ENCODE assay signal across 11 cellular contexts in genomic region chr20:25038103-25038410, GRCh38. TPM values are rescaled to one million over a fixed set of nuclear protein-coding genes. Genes with fewer than 3 reads are reported as not detected.
DNase-seq lines count a peak whose midpoint lies in the region; ATAC-seq, FAIRE-seq and TF ChIP-seq lines count a peak whose summit lies in the region.
"Had no signal": no experiment of that assay in that cellular context is flagged by ENCODE, and none has a peak within 500 bp of the region (broad histone marks: within the 10 kb centered on the region; RNA-seq: fewer than 3 reads in every experiment).

No MANE protein-coding gene starts in this region.

- FAIRE-seq in HTR-8/SVneo (lab: Jason Lieb, UNC), result no peak
- FAIRE-seq: frontal cortex had no signal

- TF ChIP-seq CTCF in natural killer cell (IDR thresholded peaks at IDR 0.05) (no peak), esophagus muscularis mucosa (IDR thresholded peaks at IDR 0.05) (no peak), osteocyte (IDR thresholded peaks at IDR 0.05) (no peak), GM10248 (IDR thresholded peaks at IDR 0.05; ENCODE audit: control extremely low read depth, extremely low read depth, low read depth, missing control alignments) (no peak)

- no peak for TF ChIP-seq POLR2A in esophagus muscularis mucosa (IDR thresholded peaks at IDR 0.05; ENCODE audit: low read depth)

- peaks cover 94 to 100% (median 98%) of the 10 kb centered on the region in 4 donors for H3K4me1 ChIP-seq in esophagus muscularis mucosa
- peaks cover 0 to 9% of the 10 kb centered on the region in 2 donors for H3K4me1 ChIP-seq in aorta (ENCODE audit: control insufficient read depth in 1 of 2, insufficient read depth in 2 of 2, low read length in 2 of 2)

- H3K4me3 Mint-ChIP-seq in natural killer cell (peak overlapping the region; percentile 32), osteocyte (ENCODE audit: unreplicated experiment) (no peak overlapping the region)
- no peak overlapping the region for H3K4me3 Mint-ChIP-seq in natural killer cell treated with Interleukin-12 subunit alpha and Interleukin-12 subunit beta and Interleukin-15 and Interleukin-18, amount 100 ng/mL, for 72 hours

- H3K9me3 Mint-ChIP-seq in natural killer cell, result no peaks in the 10 kb centered on the region
- H3K9me3 Mint-ChIP-seq in natural killer cell treated with Interleukin-12 subunit alpha and Interleukin-12 subunit beta and Interleukin-15 and Interleukin-18, amount 100 ng/mL, for 72 hours, result no peaks in the 10 kb centered on the region
- H3K9me3 Mint-ChIP-seq in osteocyte (ENCODE audit: unreplicated experiment), result no peaks in the 10 kb centered on the region

- DNase-seq in natural killer cell, result no peak
- no peak for DNase-seq in natural killer cell treated with Interleukin-12 subunit alpha and Interleukin-12 subunit beta and Interleukin-15 and Interleukin-18, amount 100 ng/mL, for 72 hours (ENCODE audit: low spot score)
- DNase-seq in esophagus muscularis mucosa (ENCODE audit: extremely low spot score), result no peak
- no peak for DNase-seq in osteocyte (ENCODE audit: extremely low spot score, unreplicated experiment)
- DNase-seq in aorta, result no peak
- no peak for DNase-seq in GM10248 (ENCODE audit: extremely low spot score)
- DNase-seq in HTR-8/SVneo (ENCODE audit: insufficient read length, low spot score), result no peak
- DNase-seq: activated CD8-positive, alpha-beta memory T cell treated with anti-CD3 and anti-CD28 coated beads, Interleukin-2, amount 50 U/mL, for 48 hours; AML-193 had no signal

- H3K27ac Mint-ChIP-seq in natural killer cell (peak overlapping the region; percentile 3 to 80), osteocyte (ENCODE audit: unreplicated experiment) (peak overlapping the region; percentile 47)
- H3K27ac Mint-ChIP-seq in natural killer cell treated with Interleukin-12 subunit alpha and Interleukin-12 subunit beta and Interleukin-15 and Interleukin-18, amount 100 ng/mL, for 72 hours, result peak overlapping the region in 1 of 2 donors; percentile 89

- no peak overlapping the region for H3K4me3 ChIP-seq in esophagus muscularis mucosa
- H3K4me3 ChIP-seq in aorta (ENCODE audit: low read length in 2 of 2), result no peak overlapping the region

- POLR2A ChIA-PET in GM10248 (lab: Yijun Ruan, JAX), result no interaction called here

- no peaks in the 10 kb centered on the region for H3K36me3 ChIP-seq in esophagus muscularis mucosa
- no peaks in the 10 kb centered on the region for H3K36me3 ChIP-seq in aorta (ENCODE audit: control insufficient read depth in 1 of 2, insufficient read depth in 2 of 2, low read length in 1 of 2)

- H3K27me3 Mint-ChIP-seq in natural killer cell (ENCODE audit: low read depth in 2 of 2) (no peaks in the 10 kb centered on the region), osteocyte (ENCODE audit: unreplicated experiment) (no peaks in the 10 kb centered on the region)
- H3K27me3 Mint-ChIP-seq in natural killer cell treated with Interleukin-12 subunit alpha and Interleukin-12 subunit beta and Interleukin-15 and Interleukin-18, amount 100 ng/mL, for 72 hours, result no peaks in the 10 kb centered on the region

- intact Hi-C loops in natural killer cell (cut with micrococcal nuclease) (no loop called here), esophagus muscularis mucosa (cut with DNase I) (no loop called here), aorta (cut with DNase I) (loop anchor here in 1 of 2 donors (2.0 kb wide), 1 partner anchor 19 kb away; no protein-coding TSS in a partner anchor)

- H3K9me3 ChIP-seq in esophagus muscularis mucosa (no peaks in the 10 kb centered on the region), aorta (ENCODE audit: control insufficient read depth, low read length) (no peaks in the 10 kb centered on the region)

- TF ChIP-seq EP300 in esophagus muscularis mucosa (IDR thresholded peaks at IDR 0.05), result no peak

- WGBS in esophagus muscularis mucosa, result 77% methylated on average over 3 of the region's 3 CpGs
- WGBS in aorta, 2 donors, result 39 to 59% methylated on average over 3 of the region's 3 CpGs

- H3K27me3 ChIP-seq in esophagus muscularis mucosa (no peaks in the 10 kb centered on the region), aorta (ENCODE audit: control insufficient read depth in 1 of 2, insufficient read depth in 2 of 2, low read length in 1 of 2) (no peaks in the 10 kb centered on the region)

- H3K4me1 Mint-ChIP-seq in natural killer cell (peaks cover 57 to 69% of the 10 kb centered on the region in 2 donors), osteocyte (ENCODE audit: unreplicated experiment) (peaks cover 40% of the 10 kb centered on the region)
- peaks cover 34 to 36% of the 10 kb centered on the region in 2 donors for H3K4me1 Mint-ChIP-seq in natural killer cell treated with Interleukin-12 subunit alpha and Interleukin-12 subunit beta and Interleukin-15 and Interleukin-18, amount 100 ng/mL, for 72 hours (ENCODE audit: low read depth in 2 of 2)

- CTCF ChIA-PET in GM10248 (lab: Yijun Ruan, JAX), result interaction anchor here (0.9 to 4.8 kb wide), 3 partner anchors 10 to 42 kb away, joined by 3 to 26 read pairs (median 4); no protein-coding TSS in a partner anchor

- H3K27ac ChIP-seq in esophagus muscularis mucosa (replicated peaks in 1 of 4) (peak overlapping the region; percentile 83 to 92 (median 88)), aorta (ENCODE audit: low read depth in 1 of 2, low read length in 2 of 2) (peak overlapping the region; percentile 30 to 84)

- H3K36me3 Mint-ChIP-seq in natural killer cell (no peaks in the 10 kb centered on the region), osteocyte (ENCODE audit: unreplicated experiment) (no peaks in the 10 kb centered on the region)
- H3K36me3 Mint-ChIP-seq in natural killer cell treated with Interleukin-12 subunit alpha and Interleukin-12 subunit beta and Interleukin-15 and Interleukin-18, amount 100 ng/mL, for 72 hours, result no peaks in the 10 kb centered on the region

- ATAC-seq in natural killer cell (no peak), aorta (ENCODE audit: low FRiP score) (no peak), GM21447 (IDR thresholded peaks at IDR 0.05; ENCODE audit: unreplicated experiment) (no peak)
- no peak for ATAC-seq in natural killer cell treated with Interleukin-12 subunit alpha and Interleukin-12 subunit beta and Interleukin-15 and Interleukin-18, amount 100 ng/mL, for 72 hours

RNA-seq across cellular contexts. Expression of gene ACSS1, which starts 19.9 kb away (rescaled TPM):
- total RNA-seq in natural killer cell (10 to 100 TPM; 46.3 to 67.4 (median 57.4) TPM), esophagus muscularis mucosa (100 to 1,000 TPM in 1 of 4 donors, 10 to 100 TPM in 3; 36.6 to 154 (median 65.3) TPM), osteocyte (7.6 and 8.2 TPM in 2 replicates), aorta (10 to 100 TPM; 14.8 to 23.4 TPM)
- 1 to 10 TPM; 5.8 to 7.6 TPM for total RNA-seq in natural killer cell treated with Interleukin-12 subunit alpha and Interleukin-12 subunit beta and Interleukin-15 and Interleukin-18, amount 100 ng/mL, for 72 hours
- 10 to 100 TPM in 1 of 2 donors, 1 to 10 TPM in 1; 7.6 to 21.8 TPM for polyA plus RNA-seq in aorta

RNA-seq across cellular contexts. Expression of gene VSX1, which starts 43.9 kb away (rescaled TPM):
- total RNA-seq in natural killer cell (not detected), esophagus muscularis mucosa (under 1 TPM in 1 of 4 donors, not detected in 3; 0.83 TPM), osteocyte (not detected in 2 replicates), aorta (not detected)
- total RNA-seq in natural killer cell treated with Interleukin-12 subunit alpha and Interleukin-12 subunit beta and Interleukin-15 and Interleukin-18, amount 100 ng/mL, for 72 hours, result not detected
- not detected for polyA plus RNA-seq in aorta
- total RNA-seq: frontal cortex had no signal

RNA-seq across cellular contexts. Expression of gene APMAP, which starts 45.5 kb away (rescaled TPM):
- total RNA-seq in natural killer cell (100 to 1,000 TPM; 205 to 212 (median 207) TPM), esophagus muscularis mucosa (10 to 100 TPM; 21.6 to 35.6 (median 32.5) TPM), osteocyte (76.3 and 80.0 TPM in 2 replicates), aorta (10 to 100 TPM; 43.8 to 54.1 TPM)
- total RNA-seq in natural killer cell treated with Interleukin-12 subunit alpha and Interleukin-12 subunit beta and Interleukin-15 and Interleukin-18, amount 100 ng/mL, for 72 hours, result 100 to 1,000 TPM; 109 to 206 TPM
- 10 to 100 TPM; 23.4 to 37.8 TPM for polyA plus RNA-seq in aorta
